Comparison of ENCODE assay signal across 8 cellular contexts in the genomic region with DNA sequence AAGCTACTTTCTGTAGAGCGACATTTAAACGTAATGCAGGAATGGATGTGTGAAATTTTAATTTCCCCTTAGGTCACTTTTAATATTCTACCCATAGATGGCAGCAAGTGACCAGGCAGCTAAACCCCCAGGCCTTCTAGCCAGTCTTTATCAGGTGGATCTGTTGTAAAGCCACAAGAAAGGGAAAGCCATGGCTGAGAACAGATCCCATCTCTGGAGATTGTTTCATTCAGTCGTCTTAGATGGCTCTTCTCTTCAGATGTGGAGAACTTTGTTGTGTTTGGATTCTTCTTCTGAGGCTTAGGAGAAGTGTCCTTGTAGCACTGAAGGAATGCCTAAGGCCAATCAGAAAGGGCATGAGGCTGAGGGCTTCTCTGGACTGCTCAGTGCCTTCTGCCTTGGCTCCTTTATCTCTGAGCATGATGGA. TPM values are rescaled to one million over a fixed set of nuclear protein-coding genes. Genes with fewer than 3 reads are reported as not detected.
DNase-seq lines count a peak whose midpoint lies in the region; ATAC-seq and TF ChIP-seq lines count a peak whose summit lies in the region.

No MANE protein-coding gene starts in this region.

- H3K4me1 ChIP-seq in heart left ventricle: no peaks in the 10 kb centered on the region

- TF ChIP-seq POLR2A in heart left ventricle (IDR thresholded peaks at IDR 0.05): no peak

- H3K27me3 ChIP-seq in MG63: peaks cover 37% of the 10 kb centered on the region
- H3K27me3 ChIP-seq in heart left ventricle: peaks cover 0 to 27% (median 6%) of the 10 kb centered on the region in 9 donors

- DNase-seq in activated T-cell treated with anti-CD3 and anti-CD28 coated beads for 24 hours (ENCODE audit: low read depth) (peak; percentile 26), MG63 (peak; percentile 24), RPMI7951 (ENCODE audit: low read depth) (peak; percentile 78), heart left ventricle (peak in 2 of 5 donors; percentile 32 to 35), retina (peak; percentile 73)
- DNase-seq in activated T-cell treated with anti-CD3 and anti-CD28 coated beads, Interleukin-2, amount 50 U/mL, for 24 hours: no peak
- peak; percentile 38 for DNase-seq in activated naive CD8-positive, alpha-beta T cell treated with anti-CD3 and anti-CD28 coated beads, Interleukin-2, amount 50 U/mL, for 24 hours

- no peak overlapping the region for H3K27ac ChIP-seq in heart left ventricle

- no peak overlapping the region for H3K4me3 Mint-ChIP-seq in activated T-cell treated with anti-CD3 and anti-CD28 coated beads, Interleukin-2, amount 50 U/mL, for 24 hours
- H3K4me3 Mint-ChIP-seq in activated naive CD8-positive, alpha-beta T cell treated with anti-CD3 and anti-CD28 coated beads, Interleukin-2, amount 50 U/mL, for 24 hours: no peak overlapping the region

- intact Hi-C loops in heart left ventricle (cut with DNase I): loop anchor here (1.0 to 5.0 kb wide), 11 partner anchors 138 to 238 kb away; no protein-coding TSS in a partner anchor

- H3K27me3 Mint-ChIP-seq in activated T-cell treated with anti-CD3 and anti-CD28 coated beads, Interleukin-2, amount 50 U/mL, for 24 hours: peaks cover 41% of the 10 kb centered on the region
- peaks cover 27% of the 10 kb centered on the region for H3K27me3 Mint-ChIP-seq in activated naive CD8-positive, alpha-beta T cell treated with anti-CD3 and anti-CD28 coated beads, Interleukin-2, amount 50 U/mL, for 24 hours

- peak; percentile 73 for ATAC-seq in activated naive CD8-positive, alpha-beta T cell treated with anti-CD3 and anti-CD28 coated beads, Interleukin-2, amount 50 U/mL, for 24 hours
- ATAC-seq in heart left ventricle: peak in 3 of 4 donors; percentile 51 to 72 (median 57)
- ATAC-seq in HG03571 (IDR thresholded peaks at IDR 0.05; ENCODE audit: unreplicated experiment): no peak

- no peak overlapping the region for H3K27ac Mint-ChIP-seq in activated T-cell treated with anti-CD3 and anti-CD28 coated beads, Interleukin-2, amount 50 U/mL, for 24 hours
- H3K27ac Mint-ChIP-seq in activated naive CD8-positive, alpha-beta T cell treated with anti-CD3 and anti-CD28 coated beads, Interleukin-2, amount 50 U/mL, for 24 hours: no peak overlapping the region

- peaks cover 2% of the 10 kb centered on the region for H3K4me1 Mint-ChIP-seq in activated T-cell treated with anti-CD3 and anti-CD28 coated beads, Interleukin-2, amount 50 U/mL, for 24 hours (ENCODE audit: low read depth)
- peaks cover 4% of the 10 kb centered on the region for H3K4me1 Mint-ChIP-seq in activated naive CD8-positive, alpha-beta T cell treated with anti-CD3 and anti-CD28 coated beads, Interleukin-2, amount 50 U/mL, for 24 hours

- H3K36me3 ChIP-seq in MG63 (no peaks in the 10 kb centered on the region), heart left ventricle (no peaks in the 10 kb centered on the region)

- WGBS in heart left ventricle, 4 donors: 2 to 6% (median 3%) methylated on average over 3 of the region's 3 CpGs

- H3K4me3 ChIP-seq in MG63 (no peak overlapping the region), heart left ventricle (no peak overlapping the region)

- H3K9me3 Mint-ChIP-seq in activated T-cell treated with anti-CD3 and anti-CD28 coated beads, Interleukin-2, amount 50 U/mL, for 24 hours: no peaks in the 10 kb centered on the region
- H3K9me3 Mint-ChIP-seq in activated naive CD8-positive, alpha-beta T cell treated with anti-CD3 and anti-CD28 coated beads, Interleukin-2, amount 50 U/mL, for 24 hours: no peaks in the 10 kb centered on the region

- TF ChIP-seq CTCF in heart left ventricle (IDR thresholded peaks at IDR 0.05): peak; percentile 67 to 94 (median 80)

- no peaks in the 10 kb centered on the region for H3K36me3 Mint-ChIP-seq in activated T-cell treated with anti-CD3 and anti-CD28 coated beads, Interleukin-2, amount 50 U/mL, for 24 hours (ENCODE audit: low read depth)
- no peaks in the 10 kb centered on the region for H3K36me3 Mint-ChIP-seq in activated naive CD8-positive, alpha-beta T cell treated with anti-CD3 and anti-CD28 coated beads, Interleukin-2, amount 50 U/mL, for 24 hours (ENCODE audit: low read depth)

- H3K9me3 ChIP-seq in MG63: no peaks in the 10 kb centered on the region
- H3K9me3 ChIP-seq in heart left ventricle: no peaks in the 10 kb centered on the region

RNA-seq across cellular contexts. Expression of a gene that starts 15.8 kb away (rescaled TPM):
- total RNA-seq in MG63 (2014; rRNA removed; shearing (Covaris generic); ENCODE audit: low replicate concordance): 0.23 and 0.42 TPM in 2 replicates
- total RNA-seq in RPMI7951 (2014; rRNA removed; shearing (Covaris generic)): 12.7 and 17.0 TPM in 2 replicates
- under 1 TPM in 2 of 9 donors, not detected in 7; 0.39 to 0.75 TPM for total RNA-seq in heart left ventricle
- under 1 TPM in 1 of 2 donors, not detected in 1; 0.07 TPM for polyA plus RNA-seq in heart left ventricle
